ENCODE assay signal across 1 cellular context in genomic region chr1:180167721-180168467, GRCh38.
TF ChIP-seq lines count a peak whose summit lies in the region.

No MANE protein-coding gene starts in this region.

TF ChIP-seq in HepG2, 621 proteins besides CTCF, POLR2A, EP300 and RAD21 (continued from another document and continues in another):
- no peak for TF ChIP-seq AFF4 (CRISPR knock-in tag; IDR thresholded peaks at IDR 0.05)
- no peak for TF ChIP-seq ZNF724P (CRISPR knock-in tag; IDR thresholded peaks at IDR 0.05; ENCODE audit: borderline replicate concordance)
- TF ChIP-seq ZNF296 (CRISPR knock-in tag; conservative IDR thresholded peaks at IDR 0.05): no peak
- TF ChIP-seq ZNF615 (CRISPR knock-in tag; IDR thresholded peaks at IDR 0.05; ENCODE audit: borderline replicate concordance): no peak
- TF ChIP-seq CC2D1A (CRISPR knock-in tag; IDR thresholded peaks at IDR 0.05): no peak
- TF ChIP-seq GMEB1 (CRISPR knock-in tag; IDR thresholded peaks at IDR 0.05; ENCODE audit: borderline replicate concordance): no peak
- TF ChIP-seq ZEB1 (IDR thresholded peaks at IDR 0.05; ENCODE audit: insufficient replicate concordance, low read depth): no peak
- no peak for TF ChIP-seq MIXL1 (CRISPR knock-in tag; IDR thresholded peaks at IDR 0.05)
- TF ChIP-seq ZBTB39 (CRISPR knock-in tag; IDR thresholded peaks at IDR 0.05): no peak
- peak; percentile 83 for TF ChIP-seq HNRNPL (IDR thresholded peaks at IDR 0.05; ENCODE audit: low read depth, low read length)
- TF ChIP-seq NRL (CRISPR knock-in tag; IDR thresholded peaks at IDR 0.05; ENCODE audit: borderline replicate concordance): peak; percentile 53; the same call in 1 of the 2 replicates
- no peak for TF ChIP-seq IRF2 (CRISPR knock-in tag; IDR thresholded peaks at IDR 0.05)
- no peak for TF ChIP-seq TCF12 (IDR thresholded peaks at IDR 0.05)
- no peak for TF ChIP-seq TCF12 (CRISPR knock-in tag; IDR thresholded peaks at IDR 0.05)
- TF ChIP-seq PRMT3 (CRISPR knock-in tag; IDR thresholded peaks at IDR 0.05; ENCODE audit: borderline replicate concordance, low read depth): no peak
- TF ChIP-seq ZNF143 (CRISPR knock-in tag; IDR thresholded peaks at IDR 0.05): 0 out of 2 replicates have a peak, but pooled peaks have one; percentile 33
- no peak for TF ChIP-seq ZNF549 (CRISPR knock-in tag; IDR thresholded peaks at IDR 0.05)
- peak; percentile 43; the same call in 1 of the 2 replicates for TF ChIP-seq SP5 (CRISPR knock-in tag; IDR thresholded peaks at IDR 0.05; ENCODE audit: borderline replicate concordance, low read depth)
- TF ChIP-seq MEF2D (CRISPR knock-in tag; IDR thresholded peaks at IDR 0.05): no peak
- TF ChIP-seq MAFG (CRISPR knock-in tag; IDR thresholded peaks at IDR 0.05): no peak
- TF ChIP-seq SMARCE1 (IDR thresholded peaks at IDR 0.05; ENCODE audit: borderline replicate concordance): no peak
- no peak for TF ChIP-seq ARNTL (CRISPR knock-in tag; IDR thresholded peaks at IDR 0.05)
- no peak for TF ChIP-seq USF2 (IDR thresholded peaks at IDR 0.05; ENCODE audit: low read depth, low read length)
- no peak for TF ChIP-seq USF2 (CRISPR knock-in tag; IDR thresholded peaks at IDR 0.05; ENCODE audit: borderline replicate concordance)
- TF ChIP-seq RFXANK (CRISPR knock-in tag; IDR thresholded peaks at IDR 0.05): no peak
- no peak for TF ChIP-seq TFDP2 (CRISPR knock-in tag; IDR thresholded peaks at IDR 0.05)
- TF ChIP-seq ETV6 (CRISPR knock-in tag; conservative IDR thresholded peaks at IDR 0.05): no peak
- TF ChIP-seq TAF1 (CRISPR knock-in tag; IDR thresholded peaks at IDR 0.05): no peak
- no peak for TF ChIP-seq ZNF766 (CRISPR knock-in tag; IDR thresholded peaks at IDR 0.05; ENCODE audit: borderline replicate concordance)
- no peak for TF ChIP-seq POLR2AphosphoS2 (IDR thresholded peaks at IDR 0.05; ENCODE audit: low read depth, low read length)
- no peak for TF ChIP-seq MLLT10 (CRISPR knock-in tag; IDR thresholded peaks at IDR 0.05)
- no peak for TF ChIP-seq ELK4 (CRISPR knock-in tag; IDR thresholded peaks at IDR 0.05; ENCODE audit: borderline replicate concordance)
- TF ChIP-seq POLR2G (IDR thresholded peaks at IDR 0.05; ENCODE audit: low read depth, low read length): no peak
- TF ChIP-seq ZNF605 (CRISPR knock-in tag; IDR thresholded peaks at IDR 0.05): no peak
- no peak for TF ChIP-seq ZNF10 (CRISPR knock-in tag; IDR thresholded peaks at IDR 0.05; ENCODE audit: borderline replicate concordance, low read depth)
- no peak for TF ChIP-seq ZBTB7B (CRISPR knock-in tag; IDR thresholded peaks at IDR 0.05)
- TF ChIP-seq ZFP62 (CRISPR knock-in tag; IDR thresholded peaks at IDR 0.05): no peak
- TF ChIP-seq ZNF740 (CRISPR knock-in tag; IDR thresholded peaks at IDR 0.05): no peak
- TF ChIP-seq DMAP1 (CRISPR knock-in tag; IDR thresholded peaks at IDR 0.05): no peak
- no peak for TF ChIP-seq ZNF878 (CRISPR knock-in tag; IDR thresholded peaks at IDR 0.05)
- no peak; the same call in 1 of the 2 replicates for TF ChIP-seq GABPB1 (CRISPR knock-in tag; IDR thresholded peaks at IDR 0.05)
- TF ChIP-seq ZNF414 (CRISPR knock-in tag; IDR thresholded peaks at IDR 0.05): no peak
- TF ChIP-seq ZNF652 (CRISPR knock-in tag; IDR thresholded peaks at IDR 0.05; ENCODE audit: borderline replicate concordance, low read depth): no peak
- TF ChIP-seq ZNF609 (CRISPR knock-in tag; IDR thresholded peaks at IDR 0.05; ENCODE audit: borderline replicate concordance): no peak
- no peak for TF ChIP-seq ZFP41 (CRISPR knock-in tag; IDR thresholded peaks at IDR 0.05; ENCODE audit: borderline replicate concordance)
- TF ChIP-seq ZBTB1 (CRISPR knock-in tag; IDR thresholded peaks at IDR 0.05; ENCODE audit: borderline replicate concordance): no peak
